ENCODE assay signal across 9 cellular contexts in the genomic region with DNA sequence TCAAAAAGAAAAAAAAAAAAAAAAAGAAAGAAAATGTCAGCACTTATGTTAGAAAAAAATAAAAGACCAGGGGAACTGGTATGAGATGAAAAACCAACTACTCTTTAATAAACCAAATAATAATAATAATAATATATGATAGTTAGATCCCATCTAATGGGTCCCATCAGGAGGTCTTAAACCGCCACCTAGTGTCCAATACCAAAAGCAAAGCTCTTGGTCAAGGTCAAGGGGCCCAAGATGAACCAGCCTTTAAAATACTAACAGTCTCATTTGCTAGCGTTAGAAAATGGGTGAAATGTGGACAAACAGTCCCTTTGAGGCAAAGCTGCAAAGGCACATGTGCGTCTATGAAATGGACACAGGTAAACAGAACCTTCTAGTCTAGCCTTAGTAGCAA. TPM values are rescaled to one million over a fixed set of nuclear protein-coding genes. Genes with fewer than 3 reads are reported as not detected.
DNase-seq lines count a peak whose midpoint lies in the region; ATAC-seq and TF ChIP-seq lines count a peak whose summit lies in the region.
"Had no signal": no experiment of that assay in that cellular context is flagged by ENCODE, and none has a peak within 500 bp of the region (broad histone marks: within the 10 kb centered on the region; RNA-seq: fewer than 3 reads in every experiment).

No MANE protein-coding gene starts in this region.

- H2AK5ac ChIP-seq in neuronal stem cell (ENCODE audit: low read depth, low read length), result no peak overlapping the region

- 83 to 89% methylated on average over 3 of the region's 3 CpGs for WGBS in heart right ventricle, 2 donors
- WGBS in neuronal stem cell (ENCODE audit: extremely low coverage in 2 of 2, insufficient read length in 2 of 2, insufficient replicate concordance in 1 of 2), 2 donors, result no CpG with 5 or more reads among the region's 3 CpGs

- H3K36me3 Mint-ChIP-seq in type B pancreatic cell, result peaks cover 10% of the 10 kb centered on the region

- H3K27ac ChIP-seq in heart right ventricle, result peak overlapping the region in 1 of 10 donors; percentile 9
- H3K27ac ChIP-seq in SJCRH30, result no peak overlapping the region
- no peak overlapping the region for H3K27ac ChIP-seq in neuronal stem cell (replicated peaks; ENCODE audit: low read length)

- H3K4me1 Mint-ChIP-seq in type B pancreatic cell (ENCODE audit: unreplicated experiment), result no peaks in the 10 kb centered on the region

- H3K4me3 ChIP-seq in heart right ventricle (no peak overlapping the region), SJCRH30 (no peak overlapping the region), fibroblast of pulmonary artery (replicated peaks; ENCODE audit: low read depth, low read length) (no peak overlapping the region), neuronal stem cell (ENCODE audit: low read length in 2 of 2) (no peak overlapping the region)
- H3K4me3 ChIP-seq: HAP-1 had no signal

- H2BK12ac ChIP-seq in neuronal stem cell (ENCODE audit: low read length), result no peak overlapping the region

- no peak overlapping the region for H4K91ac ChIP-seq in neuronal stem cell (ENCODE audit: low read depth, low read length, poor library complexity)

- H3K27me3 ChIP-seq in heart right ventricle (no peaks in the 10 kb centered on the region), SJCRH30 (no peaks in the 10 kb centered on the region), neuronal stem cell (ENCODE audit: control insufficient read depth in 3 of 3, insufficient read depth in 3 of 3, low read depth in 1 of 3, low read length in 3 of 3) (no peaks in the 10 kb centered on the region)

- H2BK5ac ChIP-seq in neuronal stem cell (ENCODE audit: low read length), result no peak overlapping the region

- H3K4me2 ChIP-seq in neuronal stem cell (ENCODE audit: insufficient read depth, low read length, poor library complexity, severe bottlenecking), result no peak overlapping the region

- DNase-seq in heart right ventricle, result no peak
- no peak for DNase-seq in Right ventricle myocardium superior
- DNase-seq in SJCRH30, result peak; percentile 11 to 45
- DNase-seq in fibroblast of pulmonary artery (ENCODE audit: low read depth), result peak; percentile 59
- DNase-seq in type B pancreatic cell (ENCODE audit: extremely low spot score, unreplicated experiment), result no peak
- no peak for DNase-seq in NCI-H146 treated with DMSO at 0.1 percent for 48 hours (lab: John Stamatoyannopoulos, UW; ENCODE audit: unreplicated experiment)
- no peak for DNase-seq in neuronal stem cell (ENCODE audit: low spot score)

- ATAC-seq in heart right ventricle (no peak), Right ventricle myocardium superior (ENCODE audit: poor library complexity) (no peak), HG03457 (IDR thresholded peaks at IDR 0.05; ENCODE audit: unreplicated experiment) (no peak)

- H3K36me3 ChIP-seq in heart right ventricle (peaks cover 0 to 100% (median 60%) of the 10 kb centered on the region in 9 donors), SJCRH30 (peaks cover 23% of the 10 kb centered on the region), neuronal stem cell (replicated peaks in 1 of 2; ENCODE audit: control insufficient read depth in 2 of 2, insufficient read depth in 2 of 2, low read length in 2 of 2) (peaks cover 17 to 88% of the 10 kb centered on the region in 2 donors)

- H3K9me3 ChIP-seq in heart right ventricle (no peaks in the 10 kb centered on the region), SJCRH30 (replicated peaks) (no peaks in the 10 kb centered on the region), neuronal stem cell (replicated peaks in 1 of 2; ENCODE audit: control insufficient read depth in 2 of 2, insufficient read depth in 1 of 2, low read depth in 1 of 2, low read length in 2 of 2) (no peaks in the 10 kb centered on the region)
- H3K9me3 ChIP-seq: HAP-1 had no signal

- no peak overlapping the region for H3K23ac ChIP-seq in neuronal stem cell (ENCODE audit: low read depth, low read length, poor library complexity)

- H3K9ac ChIP-seq in neuronal stem cell (ENCODE audit: low read depth, low read length, poor library complexity), result no peak overlapping the region

- no peaks in the 10 kb centered on the region for H3K79me1 ChIP-seq in neuronal stem cell (ENCODE audit: low read depth, low read length)

- no peak overlapping the region for H2BK15ac ChIP-seq in neuronal stem cell (ENCODE audit: low read length)

- H4K8ac ChIP-seq in neuronal stem cell (ENCODE audit: low read depth, low read length), result no peak overlapping the region

- H3K14ac ChIP-seq in neuronal stem cell (ENCODE audit: low read length), result no peak overlapping the region

- H2BK120ac ChIP-seq in neuronal stem cell (ENCODE audit: low read depth, low read length), result no peak overlapping the region

- H3K4me3 Mint-ChIP-seq in type B pancreatic cell, result no peak overlapping the region

- H3K18ac ChIP-seq in neuronal stem cell (ENCODE audit: low read length), result no peak overlapping the region

- no peak overlapping the region for H2AFZ ChIP-seq in neuronal stem cell (ENCODE audit: low read length)

- H3K4me1 ChIP-seq in heart right ventricle (peaks cover 0 to 5% (median 0%) of the 10 kb centered on the region in 9 donors), SJCRH30 (no peaks in the 10 kb centered on the region), neuronal stem cell (ENCODE audit: control insufficient read depth in 2 of 2, insufficient read depth in 1 of 2, low read depth in 1 of 2, low read length in 2 of 2) (no peaks in the 10 kb centered on the region)

- no peaks in the 10 kb centered on the region for H3K27me3 Mint-ChIP-seq in type B pancreatic cell

- no peaks in the 10 kb centered on the region for H3K9me3 Mint-ChIP-seq in type B pancreatic cell

- peak; percentile 5 to 64 (median 51) for TF ChIP-seq CTCF in heart right ventricle (IDR thresholded peaks at IDR 0.05)
- peak; percentile 60 for TF ChIP-seq CTCF in fibroblast of pulmonary artery (IDR thresholded peaks at IDR 0.05; ENCODE audit: low read length, missing control alignments)
- peak; percentile 71 for TF ChIP-seq CTCF in type B pancreatic cell (conservative IDR thresholded peaks at IDR 0.05)

- intact Hi-C loops in heart right ventricle (cut with DNase I), result loop anchor here in 7 of 10 donors (5.0 to 10.0 kb wide), 5 partner anchors 119 to 279 kb away; no protein-coding TSS in a partner anchor
- intact Hi-C loops in Right ventricle myocardium superior (cut with DNase I), result no loop called here

- no peak overlapping the region for H3K4ac ChIP-seq in neuronal stem cell (ENCODE audit: low read length)

- H3K27ac Mint-ChIP-seq in type B pancreatic cell, result no peak overlapping the region

RNA-seq across cellular contexts. Expression of gene BRAP, which starts 12.3 kb away (rescaled TPM):
- total RNA-seq in heart right ventricle (10 to 100 TPM; 10.6 to 18.5 (median 14.9) TPM), Right ventricle myocardium superior (13.8 TPM), type B pancreatic cell (ENCODE audit: low replicate concordance) (20.9 and 23.9 TPM in 2 replicates)
- polyA plus RNA-seq in heart right ventricle, result 1 to 10 TPM; 5.9 to 7.8 TPM
- total RNA-seq in SJCRH30 (2014; rRNA removed; shearing (Covaris generic)), result 17.2 and 20.2 TPM in 2 replicates
- polyA plus RNA-seq in neuronal stem cell (2013, experiment 1 of 2), result 13.7 TPM
- polyA plus RNA-seq in neuronal stem cell (2013, experiment 2 of 2), result 13.7 TPM

RNA-seq across cellular contexts. Expression of gene ACAD10, which starts 12.3 kb away (rescaled TPM):
- 10 to 100 TPM; 20.3 to 43.4 (median 35.6) TPM for total RNA-seq in heart right ventricle
- 10 to 100 TPM in 1 of 2 donors, 1 to 10 TPM in 1; 7.8 to 35.5 TPM for polyA plus RNA-seq in heart right ventricle
- total RNA-seq in Right ventricle myocardium superior, result 29.5 TPM
- 10.1 and 11.5 TPM in 2 replicates for total RNA-seq in SJCRH30 (2014; rRNA removed; shearing (Covaris generic))
- total RNA-seq in type B pancreatic cell (ENCODE audit: low replicate concordance), result 46.6 and 49.9 TPM in 2 replicates
- 16.1 TPM for polyA plus RNA-seq in neuronal stem cell (2013, experiment 1 of 2)
- 15.2 TPM for polyA plus RNA-seq in neuronal stem cell (2013, experiment 2 of 2)

Comparison
In these comparisons a context has a peak if more than half of its experiments do, and no peak if none do; other contexts are left out.
1. DNase-seq: peak in SJCRH30 (2 of 2) and fibroblast of pulmonary artery (single experiment); none in heart right ventricle (0 of 2), Right ventricle myocardium superior (single experiment), type B pancreatic cell (single experiment), NCI-H146 treated with DMSO at 0.1 percent for 48 hours (single experiment) and neuronal stem cell (single experiment).
2. Peak in every context shown above with its lines, with median percentiles within 50 percentile points of each other: CTCF ChIP-seq.